ENCODE assay signal across 9 cellular contexts in genomic region chr11:62861564-62862192, GRCh38. TPM values are rescaled to one million over a fixed set of nuclear protein-coding genes. Genes with fewer than 3 reads are reported as not detected.
DNase-seq lines count a peak whose midpoint lies in the region; ATAC-seq and TF ChIP-seq lines count a peak whose summit lies in the region.
"Not testable (repeated sequence)": the region's sequence is repeated elsewhere in the genome, so short reads cannot be mapped to it uniquely, and the experiment has no call there.
"Had no signal": no experiment of that assay in that cellular context is flagged by ENCODE, and none has a peak within 500 bp of the region (broad histone marks: within the 10 kb centered on the region; RNA-seq: fewer than 3 reads in every experiment).

No MANE protein-coding gene starts in this region.

- peaks cover 81% of the 10 kb centered on the region for H3K36me3 Mint-ChIP-seq in GM23338 (ENCODE audit: low read depth)
- peaks cover 12% of the 10 kb centered on the region for H3K36me3 Mint-ChIP-seq in activated CD4-positive, alpha-beta memory T cell treated with anti-CD3 and anti-CD28 coated beads, Interleukin-2, amount 10 ng/mL, durations not matched to agents 7 days and 5 days (ENCODE audit: low read depth)

- peak; percentile 26 for DNase-seq in GM23338 (ENCODE audit: low spot score)
- DNase-seq in RWPE2 (ENCODE audit: low spot score); activated CD4-positive, alpha-beta memory T cell treated with anti-CD3 and anti-CD28 coated beads, Interleukin-2, amount 10 ng/mL, durations not matched to agents 7 days and 5 days: not testable (repeated sequence)
- peak; percentile 32 for DNase-seq in ecto neural progenitor cell (ENCODE audit: low spot score)
- peak; percentile 24 for DNase-seq in posterior vena cava (ENCODE audit: low spot score)

- H3K4me2 ChIP-seq in GM23338 (peak overlapping the region; percentile 62), Loucy (ENCODE audit: low read depth, low read length, poor library complexity, severe bottlenecking) (peak overlapping the region; percentile 44)

- H3K9ac ChIP-seq in Loucy (ENCODE audit: low read depth, low read length, poor library complexity, severe bottlenecking) (peak overlapping the region; percentile 47), iPS-20b (ENCODE audit: low read depth, low read length) (peak overlapping the region; percentile 58; the same call in 1 of the 2 replicates)

- H3K27ac Mint-ChIP-seq in GM23338: peak overlapping the region; percentile 92
- peak overlapping the region; percentile 63 for H3K27ac Mint-ChIP-seq in activated CD4-positive, alpha-beta memory T cell treated with anti-CD3 and anti-CD28 coated beads, Interleukin-2, amount 10 ng/mL, durations not matched to agents 7 days and 5 days

- H3K27ac ChIP-seq in 22Rv1 (peak overlapping the region; percentile 48), GM23338 (ENCODE audit: low read depth) (peak overlapping the region; percentile 1), RWPE2 (ENCODE audit: poor library complexity, severe bottlenecking) (peak overlapping the region; percentile 84)
- not testable (repeated sequence) for H3K27ac ChIP-seq in iPS-20b (ENCODE audit: low read length)

- H4K20me1 ChIP-seq in GM23338 (replicated peaks; ENCODE audit: insufficient read depth): peaks cover 55% of the 10 kb centered on the region
- H4K20me1 ChIP-seq in Loucy (ENCODE audit: insufficient read depth, low read length, poor library complexity, severe bottlenecking): not testable (repeated sequence)

- H3K36me3 ChIP-seq in GM23338 (ENCODE audit: insufficient read depth): peaks cover 30% of the 10 kb centered on the region
- not testable (repeated sequence) for H3K36me3 ChIP-seq in Loucy (ENCODE audit: insufficient read depth, low read length)
- H3K36me3 ChIP-seq in RWPE2 (ENCODE audit: low read depth): peaks cover 48% of the 10 kb centered on the region
- peaks cover 56% of the 10 kb centered on the region for H3K36me3 ChIP-seq in iPS-20b (ENCODE audit: insufficient read depth, low read depth, low read length)

- H3K9me2 ChIP-seq in GM23338 (ENCODE audit: insufficient read depth); Loucy (replicated peaks; ENCODE audit: low read depth, low read length): not testable (repeated sequence)

- H3K79me2 ChIP-seq in GM23338 (replicated peaks; ENCODE audit: insufficient read depth) (peaks cover 100% of the 10 kb centered on the region), Loucy (ENCODE audit: insufficient read depth, low read length) (peaks cover 37% of the 10 kb centered on the region)

- POLR2A ChIA-PET in activated CD4-positive, alpha-beta memory T cell treated with anti-CD3 and anti-CD28 coated beads, Interleukin-2, amount 10 ng/mL, durations not matched to agents 7 days and 5 days (lab: Charles Lee): interaction anchor here (0.6 to 6.1 kb wide), 8 partner anchors 9 to 319 kb away, joined by 3 to 90 read pairs (median 4); partner anchors contain the start of genes HNRNPUL2, SLC3A2, TMEM179B and TMEM223

- peaks cover 50% of the 10 kb centered on the region for H3F3A ChIP-seq in GM23338 (replicated peaks; ENCODE audit: low read depth)
- H3F3A ChIP-seq in Loucy (ENCODE audit: low read depth): not testable (repeated sequence)

- H3K4me1 Mint-ChIP-seq in GM23338: peaks cover 59% of the 10 kb centered on the region
- peaks cover 63% of the 10 kb centered on the region for H3K4me1 Mint-ChIP-seq in activated CD4-positive, alpha-beta memory T cell treated with anti-CD3 and anti-CD28 coated beads, Interleukin-2, amount 10 ng/mL, durations not matched to agents 7 days and 5 days

- H3K4me3 Mint-ChIP-seq in GM23338: peak overlapping the region; percentile 53; the same call in 2 of the 3 replicates
- H3K4me3 Mint-ChIP-seq in activated CD4-positive, alpha-beta memory T cell treated with anti-CD3 and anti-CD28 coated beads, Interleukin-2, amount 10 ng/mL, durations not matched to agents 7 days and 5 days: not testable (repeated sequence)

- ATAC-seq in GM23338: peak; percentile 12
- ATAC-seq in RWPE2 (ENCODE audit: low read depth): not testable (repeated sequence)

- not testable (repeated sequence) for H3K27me3 ChIP-seq in GM23338 (ENCODE audit: insufficient read depth); Loucy (ENCODE audit: insufficient read depth, low read length, poor library complexity, severe bottlenecking); RWPE2 (ENCODE audit: insufficient read depth, poor library complexity, severe bottlenecking); iPS-20b (ENCODE audit: insufficient read depth, low read length)

- intact Hi-C loops in posterior vena cava (cut with DNase I): loop anchor here (5.0 to 10.0 kb wide), 2 partner anchors 74 to 77 kb away; partner anchors contain the start of gene TMEM179B (in 2 of the 2)

- not testable (repeated sequence) for H2AFZ ChIP-seq in GM23338; Loucy (ENCODE audit: low read length)

- H3K27me3 Mint-ChIP-seq in GM23338 (ENCODE audit: insufficient read depth, low read depth, poor library complexity): peaks cover 16% of the 10 kb centered on the region
- H3K27me3 Mint-ChIP-seq in activated CD4-positive, alpha-beta memory T cell treated with anti-CD3 and anti-CD28 coated beads, Interleukin-2, amount 10 ng/mL, durations not matched to agents 7 days and 5 days: not testable (repeated sequence)

- TF ChIP-seq CTCF in 22Rv1 (IDR thresholded peaks at IDR 0.05); GM23338 (conservative IDR thresholded peaks at IDR 0.05; ENCODE audit: low read depth in 2 of 2); Loucy (conservative IDR thresholded peaks at IDR 0.05; ENCODE audit: low read length); RWPE2 (IDR thresholded peaks at IDR 0.05; ENCODE audit: poor library complexity, severe bottlenecking): not testable (repeated sequence)

- peaks cover 54% of the 10 kb centered on the region for H3K4me1 ChIP-seq in GM23338 (ENCODE audit: insufficient read depth)
- H3K4me1 ChIP-seq in Loucy (ENCODE audit: insufficient read depth, low read length, poor library complexity, severe bottlenecking): peaks cover 24% of the 10 kb centered on the region
- peaks cover 40% of the 10 kb centered on the region for H3K4me1 ChIP-seq in RWPE2 (ENCODE audit: insufficient read depth, poor library complexity, severe bottlenecking)
- peaks cover 16% of the 10 kb centered on the region; the same call in 1 of the 2 replicates for H3K4me1 ChIP-seq in iPS-20b (ENCODE audit: insufficient read depth, low read length)

- CTCF ChIA-PET in activated CD4-positive, alpha-beta memory T cell treated with anti-CD3 and anti-CD28 coated beads, Interleukin-2, amount 10 ng/mL, durations not matched to agents 7 days and 5 days (lab: Charles Lee): interaction anchor here (0.6 to 5.3 kb wide), 18 partner anchors 11 to 319 kb away, joined by 3 to 53 read pairs (median 4); partner anchors contain the start of genes EEF1G, SLC3A2, TMEM179B and TMEM223

- not testable (repeated sequence) for H3K9me3 Mint-ChIP-seq in GM23338; activated CD4-positive, alpha-beta memory T cell treated with anti-CD3 and anti-CD28 coated beads, Interleukin-2, amount 10 ng/mL, durations not matched to agents 7 days and 5 days

- peak overlapping the region; percentile 29; the same call in 1 of the 2 replicates for H3K4me3 ChIP-seq in GM23338
- H3K4me3 ChIP-seq in Loucy (ENCODE audit: low read length, poor library complexity, severe bottlenecking); RWPE2 (ENCODE audit: severe bottlenecking); iPS-20b (ENCODE audit: low read length): not testable (repeated sequence)

- H3K9me3 ChIP-seq in Loucy (ENCODE audit: insufficient read depth, low read depth, low read length); RWPE2 (ENCODE audit: severe bottlenecking); iPS-20b (ENCODE audit: insufficient read depth, low read depth, low read length): not testable (repeated sequence)

RNA-seq across cellular contexts. Expression of gene SLC3A2, which starts 19.0 kb away (rescaled TPM):
- total RNA-seq in GM23338 (2014; rRNA removed; shearing (Covaris generic)): 375 and 425 TPM in 2 replicates
- polyA plus RNA-seq in GM23338 (2016; fragmentation: Nextera tagmentation; extraction: Ambion mirVana): 240 and 241 TPM in 2 replicates
- 100 to 1,000 TPM; 262 to 279 TPM for total RNA-seq in activated CD4-positive, alpha-beta memory T cell treated with anti-CD3 and anti-CD28 coated beads, Interleukin-2, amount 10 ng/mL, durations not matched to agents 7 days and 5 days
- total RNA-seq in posterior vena cava: 100 to 1,000 TPM in 1 of 2 donors, 10 to 100 TPM in 1; 89.4 to 114 TPM

RNA-seq across cellular contexts. Expression of gene WDR74, which starts 22.3 kb away (rescaled TPM):
- 109 and 136 TPM in 2 replicates for total RNA-seq in GM23338 (2014; rRNA removed; shearing (Covaris generic))
- polyA plus RNA-seq in GM23338 (2016; fragmentation: Nextera tagmentation; extraction: Ambion mirVana): 94.4 and 95.8 TPM in 2 replicates
- total RNA-seq in activated CD4-positive, alpha-beta memory T cell treated with anti-CD3 and anti-CD28 coated beads, Interleukin-2, amount 10 ng/mL, durations not matched to agents 7 days and 5 days: 10 to 100 TPM; 46.1 to 48.4 TPM
- 10 to 100 TPM; 38.5 to 45.6 TPM for total RNA-seq in posterior vena cava

RNA-seq across cellular contexts. Expression of gene TEX54, which starts 29.0 kb away (rescaled TPM):
- total RNA-seq in GM23338 (2014; rRNA removed; shearing (Covaris generic)): not detected in 2 replicates
- polyA plus RNA-seq in GM23338 (2016; fragmentation: Nextera tagmentation; extraction: Ambion mirVana): 1.3 and 1.9 TPM in 2 replicates
- total RNA-seq in activated CD4-positive, alpha-beta memory T cell treated with anti-CD3 and anti-CD28 coated beads, Interleukin-2, amount 10 ng/mL, durations not matched to agents 7 days and 5 days: not detected
- not detected for total RNA-seq in posterior vena cava
- total RNA-seq: MCF 10A had no signal

RNA-seq across cellular contexts. Expression of gene STX5, which starts 29.8 kb away (rescaled TPM):
- total RNA-seq in GM23338 (2014; rRNA removed; shearing (Covaris generic)): 15.0 and 22.2 TPM in 2 replicates
- 7.4 and 7.7 TPM in 2 replicates for polyA plus RNA-seq in GM23338 (2016; fragmentation: Nextera tagmentation; extraction: Ambion mirVana)
- total RNA-seq in activated CD4-positive, alpha-beta memory T cell treated with anti-CD3 and anti-CD28 coated beads, Interleukin-2, amount 10 ng/mL, durations not matched to agents 7 days and 5 days: 10 to 100 TPM; 40.6 to 41.6 TPM
- total RNA-seq in posterior vena cava: 10 to 100 TPM; 32.8 to 34.0 TPM

RNA-seq across cellular contexts. Expression of gene NXF1, which starts 56.4 kb away (rescaled TPM):
- total RNA-seq in GM23338 (2014; rRNA removed; shearing (Covaris generic)): 31.8 and 33.8 TPM in 2 replicates
- polyA plus RNA-seq in GM23338 (2016; fragmentation: Nextera tagmentation; extraction: Ambion mirVana): 31.1 and 31.7 TPM in 2 replicates
- 10 to 100 TPM; 80.3 to 82.4 TPM for total RNA-seq in activated CD4-positive, alpha-beta memory T cell treated with anti-CD3 and anti-CD28 coated beads, Interleukin-2, amount 10 ng/mL, durations not matched to agents 7 days and 5 days
- total RNA-seq in posterior vena cava: 10 to 100 TPM; 53.0 to 58.1 TPM
